Comparison of ENCODE assay signal across 9 cellular contexts in the genomic region with DNA sequence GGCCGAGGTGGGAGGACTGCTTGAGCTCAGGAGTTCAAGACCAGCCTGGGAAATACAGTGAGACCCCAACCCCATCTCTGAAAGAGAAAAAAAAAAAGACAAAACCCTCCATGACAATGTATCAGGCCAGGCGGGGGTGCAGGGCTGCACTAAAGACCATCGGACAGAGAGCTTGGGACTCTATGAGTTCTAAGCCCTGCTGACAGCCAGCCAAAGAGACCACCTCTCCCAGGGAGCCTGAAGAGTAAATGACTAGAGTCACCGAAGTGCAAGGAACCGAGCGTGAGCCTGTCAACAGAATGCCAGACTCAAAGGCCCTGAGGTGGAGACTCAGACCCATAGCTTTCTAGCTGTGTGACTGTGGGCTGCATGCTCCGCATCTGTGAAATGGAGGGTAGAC.
"Had no signal": no experiment of that assay in that cellular context is flagged by ENCODE, and none has a peak within 500 bp of the region (broad histone marks: within the 10 kb centered on the region; RNA-seq: fewer than 3 reads in every experiment).

No MANE protein-coding gene starts in this region.

- ATAC-seq: GM23338, HCT116, K562 had no signal

- H3K9me3 Mint-ChIP-seq: GM23338, HFFc6 had no signal

- H3K4me2 ChIP-seq: GM23338 had no signal

- H3K4me3 Mint-ChIP-seq: GM23338, HFFc6 had no signal

- FAIRE-seq: H1, HTR-8/SVneo, K562 had no signal

- DNase-seq: H7, HFFc6, IMR-90 had no signal

- H3K27ac Mint-ChIP-seq: GM23338, HFFc6 had no signal

- H2AFZ ChIP-seq: GM23338 had no signal

- H3K9me3 ChIP-seq: HAP-1 had no signal

- H3K4me3 ChIP-seq: GM23338, HAP-1, K562 had no signal

- H3K4me1 ChIP-seq: HAP-1 had no signal
